17 cellular contexts compared by ENCODE assay signal in genomic region chr12:109770104-109770860, GRCh38. TPM values are rescaled to one million over a fixed set of nuclear protein-coding genes. Genes with fewer than 3 reads are reported as not detected.
DNase-seq lines count a peak whose midpoint lies in the region; TF ChIP-seq lines count a peak whose summit lies in the region.
"Had no signal": no experiment of that assay in that cellular context is flagged by ENCODE, and none has a peak within 500 bp of the region (broad histone marks: within the 10 kb centered on the region; RNA-seq: fewer than 3 reads in every experiment).

No MANE protein-coding gene starts in this region.

- H3K9me3 ChIP-seq in tibial artery (no peaks in the 10 kb centered on the region), prostate gland (no peaks in the 10 kb centered on the region)

- peaks cover 5% of the 10 kb centered on the region for H3K4me1 Mint-ChIP-seq in activated naive CD4-positive, alpha-beta T cell treated with anti-CD3 and anti-CD28 coated beads, Interleukin-2, amount 10 ng/mL, durations not matched to agents 7 days and 5 days
- H3K4me1 Mint-ChIP-seq: activated T-helper 17 cell treated with anti-CD3 and anti-CD28 coated beads, Interleukin-2, amount 50 U/mL, for 72 hours had no signal

- H3K36me3 ChIP-seq in tibial artery (peaks cover 0 to 7% (median 0%) of the 10 kb centered on the region in 3 donors), prostate gland (no peaks in the 10 kb centered on the region)

- H3K4me3 Mint-ChIP-seq in activated naive CD4-positive, alpha-beta T cell treated with anti-CD3 and anti-CD28 coated beads, Interleukin-2, amount 10 ng/mL, durations not matched to agents 7 days and 5 days: no peak overlapping the region
- H3K4me3 Mint-ChIP-seq: activated CD4-positive, alpha-beta memory T cell treated with anti-CD3 and anti-CD28 coated beads for 36 hours; activated T-helper 17 cell treated with anti-CD3 and anti-CD28 coated beads, Interleukin-2, amount 50 U/mL, for 72 hours; stimulated activated naive B cell treated with anti-CD40 and anti-IgM and Interleukin-4, amounts not matched to agents 10 μg/mL and 1 μg/mL and 100 μg/mL, for 72 hours had no signal

- H3K27ac Mint-ChIP-seq in activated naive CD4-positive, alpha-beta T cell treated with anti-CD3 and anti-CD28 coated beads, Interleukin-2, amount 10 ng/mL, durations not matched to agents 7 days and 5 days: no peak overlapping the region
- H3K27ac Mint-ChIP-seq: activated CD4-positive, alpha-beta memory T cell treated with anti-CD3 and anti-CD28 coated beads for 36 hours; activated T-helper 17 cell treated with anti-CD3 and anti-CD28 coated beads, Interleukin-2, amount 50 U/mL, for 72 hours; stimulated activated naive B cell treated with anti-CD40 and anti-IgM and Interleukin-4, amounts not matched to agents 10 μg/mL and 1 μg/mL and 100 μg/mL, for 72 hours had no signal

- intact Hi-C loops in dorsolateral prefrontal cortex (cut with DNase I): loop anchor here (2.0 to 10.0 kb wide), 3 partner anchors 51 to 345 kb away; no protein-coding TSS in a partner anchor
- intact Hi-C loops in tibial artery (cut with DNase I; ENCODE audit: low total_unique reads): loop anchor here (10.0 kb wide), 1 partner anchor 245 kb away; no protein-coding TSS in a partner anchor
- intact Hi-C loops in prostate gland (cut with DNase I): no loop called here

- 70% methylated on average over 16 of the region's 16 CpGs for WGBS in prostate gland

- TF ChIP-seq POLR2A in prostate gland (IDR thresholded peaks at IDR 0.05): no peak

- TF ChIP-seq CTCF in dorsolateral prefrontal cortex (IDR thresholded peaks at IDR 0.05 in 54 of 56, conservative IDR thresholded peaks at IDR 0.05 in 2 of 56; ENCODE audit: low read depth in 1 of 56, partially characterized antibody in 56 of 56): peak in 4 of 56 donors; percentile 6 to 20 (median 17)
- TF ChIP-seq CTCF in tibial artery (IDR thresholded peaks at IDR 0.05): no peak
- TF ChIP-seq CTCF in prostate gland (IDR thresholded peaks at IDR 0.05): no peak

- peaks cover 19% of the 10 kb centered on the region for H3K27me3 Mint-ChIP-seq in activated naive CD4-positive, alpha-beta T cell treated with anti-CD3 and anti-CD28 coated beads, Interleukin-2, amount 10 ng/mL, durations not matched to agents 7 days and 5 days
- H3K27me3 Mint-ChIP-seq: activated T-helper 17 cell treated with anti-CD3 and anti-CD28 coated beads, Interleukin-2, amount 50 U/mL, for 72 hours had no signal

- no peaks in the 10 kb centered on the region for H3K36me3 Mint-ChIP-seq in activated naive CD4-positive, alpha-beta T cell treated with anti-CD3 and anti-CD28 coated beads, Interleukin-2, amount 10 ng/mL, durations not matched to agents 7 days and 5 days
- H3K36me3 Mint-ChIP-seq: activated CD4-positive, alpha-beta memory T cell treated with anti-CD3 and anti-CD28 coated beads for 36 hours; stimulated activated naive B cell treated with anti-CD40 and anti-IgM and Interleukin-4, amounts not matched to agents 10 μg/mL and 1 μg/mL and 100 μg/mL, for 72 hours had no signal

- DNase-seq in activated naive CD4-positive, alpha-beta T cell treated with anti-CD3 and anti-CD28 coated beads, Interleukin-2, amount 10 ng/mL, durations not matched to agents 7 days and 5 days: peak; percentile 7
- no peak for DNase-seq in activated naive CD4-positive, alpha-beta T cell (lab: John Stamatoyannopoulos, UW)
- DNase-seq in dorsolateral prefrontal cortex (peak in 8 of 10 donors; percentile 39 to 63 (median 50)), midbrain (lab: John Stamatoyannopoulos, UW) (peak; percentile 74), tibial artery (peak; percentile 2 to 17), NCI-H2196 (lab: John Stamatoyannopoulos, UW; ENCODE audit: unreplicated experiment) (no peak), prostate gland (ENCODE audit: low spot score) (no peak), NCI-H1092 treated with DMSO at 0.1 percent for 48 hours (lab: John Stamatoyannopoulos, UW) (no peak)
- DNase-seq: activated CD4-positive, alpha-beta memory T cell treated with anti-CD3 and anti-CD28 coated beads for 36 hours; HCEC 1CT; NCI-H2081 treated with DMSO at 0.1 percent for 48 hours; NCI-H748 treated with DMSO at 0.1 percent for 48 hours; PC-9; stimulated activated naive B cell treated with anti-CD40 and anti-IgM and Interleukin-4, amounts not matched to agents 10 μg/mL and 1 μg/mL and 100 μg/mL, for 72 hours had no signal

- H3K27ac ChIP-seq in dorsolateral prefrontal cortex (peak overlapping the region in 58 of 59 donors; percentile 12 to 88 (median 76)), tibial artery (no peak overlapping the region), prostate gland (no peak overlapping the region)
- H3K27ac ChIP-seq: PC-9 had no signal

- H3K27me3 ChIP-seq in dorsolateral prefrontal cortex: no peaks in the 10 kb centered on the region
- peaks cover 0 to 38% of the 10 kb centered on the region in 2 donors for H3K27me3 ChIP-seq in tibial artery
- H3K27me3 ChIP-seq in prostate gland (replicated peaks; ENCODE audit: insufficient read depth): no peaks in the 10 kb centered on the region

- CTCF ChIA-PET in activated naive CD4-positive, alpha-beta T cell treated with anti-CD3 and anti-CD28 coated beads, Interleukin-2, amount 10 ng/mL, durations not matched to agents 7 days and 5 days (lab: Charles Lee): no interaction called here

- peaks cover 0 to 7% (median 3%) of the 10 kb centered on the region in 4 donors for H3K4me1 ChIP-seq in tibial artery
- no peaks in the 10 kb centered on the region for H3K4me1 ChIP-seq in prostate gland (replicated peaks)

- H3K9me3 Mint-ChIP-seq in activated naive CD4-positive, alpha-beta T cell treated with anti-CD3 and anti-CD28 coated beads, Interleukin-2, amount 10 ng/mL, durations not matched to agents 7 days and 5 days: no peaks in the 10 kb centered on the region
- H3K9me3 Mint-ChIP-seq: activated CD4-positive, alpha-beta memory T cell treated with anti-CD3 and anti-CD28 coated beads for 36 hours; activated T-helper 17 cell treated with anti-CD3 and anti-CD28 coated beads, Interleukin-2, amount 50 U/mL, for 72 hours; stimulated activated naive B cell treated with anti-CD40 and anti-IgM and Interleukin-4, amounts not matched to agents 10 μg/mL and 1 μg/mL and 100 μg/mL, for 72 hours had no signal

- H3K4me3 ChIP-seq in dorsolateral prefrontal cortex: peak overlapping the region in 3 of 59 donors; percentile 5 to 12 (median 12)
- H3K4me3 ChIP-seq in tibial artery: no peak overlapping the region
- H3K4me3 ChIP-seq in prostate gland: no peak overlapping the region
- H3K4me3 ChIP-seq: lung, PC-9 had no signal

RNA-seq across cellular contexts. Expression of gene FAM222A, which starts 56.7 kb away (rescaled TPM):
- total RNA-seq in dorsolateral prefrontal cortex (10 to 100 TPM; 10.4 to 85.9 (median 23.1) TPM), prostate gland (10 to 100 TPM in 1 of 2 donors, 1 to 10 TPM in 1; 2.0 to 52.3 TPM)
- total RNA-seq: fibroblast of lung had no signal

Comparison
In these comparisons a context has a peak if more than half of its experiments do, and no peak if none do; other contexts are left out.
1. DNase-seq: peak in activated naive CD4-positive, alpha-beta T cell treated with anti-CD3 and anti-CD28 coated beads, Interleukin-2, amount 10 ng/mL, durations not matched to agents 7 days and 5 days (single experiment), dorsolateral prefrontal cortex (8 of 10), midbrain (single experiment) and tibial artery (2 of 2); none in activated naive CD4-positive, alpha-beta T cell (0 of 4), NCI-H2196 (single experiment), prostate gland (single experiment) and NCI-H1092 treated with DMSO at 0.1 percent for 48 hours (single experiment).
2. H3K27ac ChIP-seq: peak in dorsolateral prefrontal cortex (58 of 59); none in tibial artery (0 of 2) and prostate gland (0 of 2).